Comparison of ENCODE assay signal across 16 cellular contexts in the genomic region with DNA sequence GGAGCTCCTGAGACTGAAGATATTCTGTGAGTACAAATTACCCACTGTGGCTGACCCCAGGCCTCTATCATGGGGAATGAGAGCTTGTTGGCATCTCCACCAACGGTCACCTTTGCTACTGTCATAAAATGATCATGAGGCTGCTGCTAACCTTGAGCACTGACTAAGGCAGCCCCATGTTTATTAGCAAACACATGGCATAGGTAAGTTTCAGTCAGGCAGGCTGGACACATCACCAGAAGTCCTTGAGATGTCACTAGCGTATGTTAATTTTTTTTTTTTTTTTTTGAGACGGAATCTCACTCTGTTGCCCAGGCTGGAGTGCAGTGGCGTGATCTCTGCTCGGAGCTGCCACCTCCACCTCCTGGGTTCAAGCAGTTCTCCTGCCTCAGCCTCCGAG. TPM values are rescaled to one million over a fixed set of nuclear protein-coding genes. Genes with fewer than 3 reads are reported as not detected.
DNase-seq lines count a peak whose midpoint lies in the region; ATAC-seq, FAIRE-seq and TF ChIP-seq lines count a peak whose summit lies in the region.
"Had no signal": no experiment of that assay in that cellular context is flagged by ENCODE, and none has a peak within 500 bp of the region (broad histone marks: within the 10 kb centered on the region; RNA-seq: fewer than 3 reads in every experiment).

No MANE protein-coding gene starts in this region.

- H3K9me3 ChIP-seq in HepG2 (ENCODE audit: low read length) (no peaks in the 10 kb centered on the region), right lobe of liver (no peaks in the 10 kb centered on the region), vagina (no peaks in the 10 kb centered on the region), kidney (ENCODE audit: control insufficient read depth in 1 of 2, low read length in 2 of 2) (no peaks in the 10 kb centered on the region)
- H3K9me3 ChIP-seq: right atrium auricular region, upper lobe of left lung had no signal

- POLR2A ChIA-PET in HepG2 (lab: Yijun Ruan, JAX): interaction anchor here (0.6 to 2.5 kb wide), 3 partner anchors 23 to 234 kb away, joined by 3 to 26 read pairs (median 14); no protein-coding TSS in a partner anchor
- POLR2A ChIA-PET in activated CD4-positive, alpha-beta memory T cell treated with anti-CD3 and anti-CD28 coated beads, Interleukin-2, amount 10 ng/mL, durations not matched to agents 7 days and 5 days (lab: Charles Lee): interaction anchor here (0.6 to 4.6 kb wide), 8 partner anchors 8 to 169 kb away, joined by 3 to 41 read pairs (median 3); a partner anchor contains a TSS

- no peak for ATAC-seq in HepG2
- no peak for ATAC-seq in right lobe of liver
- ATAC-seq: stimulated activated effector memory CD8-positive, alpha-beta T cell treated with anti-CD3 and anti-CD28 coated beads, Interleukin-12 subunit alpha, Interleukin-12 subunit beta, amount 100 ng/mL, for 72 hours had no signal

- H3K79me2 ChIP-seq in HepG2 (ENCODE audit: insufficient read depth, low read length) (peaks cover 32% of the 10 kb centered on the region), mesendoderm (ENCODE audit: control insufficient read depth, insufficient read depth, low read length) (peaks cover 27% of the 10 kb centered on the region)

- H3K56ac ChIP-seq in mesendoderm (ENCODE audit: low read length): peak overlapping the region; percentile 83

- peak overlapping the region; percentile 54 for H2AK5ac ChIP-seq in mesendoderm (ENCODE audit: low read length)

- in situ Hi-C loops in HepG2 (cut with HindIII; ENCODE audit: extremely low pct_ligation_motif_present, low pct_unique_long_range_greater_than_20kb): no loop called here

- peak overlapping the region; percentile 42 for H2AFZ ChIP-seq in HepG2 (ENCODE audit: low read length)

- CTCF ChIA-PET in HepG2 (lab: Yijun Ruan, JAX; ENCODE audit: low intra/inter-chr PET ratio, low total read pairs): no interaction called here
- CTCF ChIA-PET in activated CD4-positive, alpha-beta memory T cell treated with anti-CD3 and anti-CD28 coated beads, Interleukin-2, amount 10 ng/mL, durations not matched to agents 7 days and 5 days (lab: Charles Lee): interaction anchor here (0.7 to 1.1 kb wide), 2 partner anchors 14 to 32 kb away, joined by 3 read pairs; no protein-coding TSS in a partner anchor

- no peak for TF ChIP-seq EP300 in HepG2 (IDR thresholded peaks at IDR 0.05; ENCODE audit: low read depth in 2 of 2, low read length in 2 of 2)
- TF ChIP-seq EP300 in HepG2 (CRISPR knock-in tag; IDR thresholded peaks at IDR 0.05; ENCODE audit: borderline replicate concordance): no peak

- H3K4me3 Mint-ChIP-seq in activated CD4-positive, alpha-beta memory T cell treated with anti-CD3 and anti-CD28 coated beads, Interleukin-2, amount 10 ng/mL, durations not matched to agents 7 days and 5 days: no peak overlapping the region

- H4K20me1 ChIP-seq in HepG2 (ENCODE audit: insufficient read depth, low read length): peaks cover 24% of the 10 kb centered on the region

- no peak overlapping the region for H3K18ac ChIP-seq in mesendoderm (ENCODE audit: low read length)

- peaks cover 37% of the 10 kb centered on the region for H3K36me3 Mint-ChIP-seq in activated CD4-positive, alpha-beta memory T cell treated with anti-CD3 and anti-CD28 coated beads, Interleukin-2, amount 10 ng/mL, durations not matched to agents 7 days and 5 days (ENCODE audit: low read depth)

- FAIRE-seq in HepG2 (lab: Jason Lieb, UNC) (no peak), kidney (lab: Jason Lieb, UNC) (no peak)
- FAIRE-seq: GM19239 had no signal

- no peaks in the 10 kb centered on the region for H3K36me3 ChIP-seq in HepG2 (replicated peaks in 1 of 2; ENCODE audit: control insufficient read depth in 1 of 2, insufficient read depth in 2 of 2, low read length in 2 of 2)
- H3K36me3 ChIP-seq in right lobe of liver: no peaks in the 10 kb centered on the region
- no peaks in the 10 kb centered on the region for H3K36me3 ChIP-seq in mesendoderm (ENCODE audit: control insufficient read depth, insufficient read depth, low read length)
- H3K36me3 ChIP-seq in vagina: no peaks in the 10 kb centered on the region
- H3K36me3 ChIP-seq in kidney (ENCODE audit: control insufficient read depth in 1 of 2, insufficient read depth in 2 of 2, low read length in 2 of 2): no peaks in the 10 kb centered on the region
- H3K36me3 ChIP-seq: right atrium auricular region, upper lobe of left lung had no signal

- no peak for TF ChIP-seq RAD21 in HepG2 (CRISPR knock-in tag; IDR thresholded peaks at IDR 0.05)

- no peaks in the 10 kb centered on the region for H3K79me1 ChIP-seq in mesendoderm (ENCODE audit: low read length)

- H3K4me2 ChIP-seq in HepG2 (ENCODE audit: low read depth, low read length): no peak overlapping the region
- no peak overlapping the region for H3K4me2 ChIP-seq in mesendoderm (ENCODE audit: low read length)

- no peaks in the 10 kb centered on the region for H3K9me3 Mint-ChIP-seq in activated CD4-positive, alpha-beta memory T cell treated with anti-CD3 and anti-CD28 coated beads, Interleukin-2, amount 10 ng/mL, durations not matched to agents 7 days and 5 days
- H3K9me3 Mint-ChIP-seq: stimulated activated effector memory CD8-positive, alpha-beta T cell treated with anti-CD3 and anti-CD28 coated beads, Interleukin-12 subunit alpha, Interleukin-12 subunit beta, amount 100 ng/mL, for 72 hours had no signal

- H3K4ac ChIP-seq in mesendoderm (ENCODE audit: low read depth, low read length): no peak overlapping the region

- peaks cover 0 to 3% of the 10 kb centered on the region in 2 experiments; a peak in 1 of 5 replicates for H3K27me3 ChIP-seq in HepG2 (ENCODE audit: control insufficient read depth in 1 of 2, insufficient read depth in 2 of 2, low read length in 2 of 2)
- H3K27me3 ChIP-seq in right lobe of liver: no peaks in the 10 kb centered on the region
- H3K27me3 ChIP-seq in mesendoderm (ENCODE audit: insufficient read depth, low read length, poor library complexity): no peaks in the 10 kb centered on the region
- no peaks in the 10 kb centered on the region for H3K27me3 ChIP-seq in vagina
- H3K27me3 ChIP-seq: right atrium auricular region, upper lobe of left lung had no signal

- H2BK15ac ChIP-seq in mesendoderm (replicated peaks; ENCODE audit: low read depth): no peak overlapping the region

- H3K4me1 ChIP-seq in HepG2 (ENCODE audit: insufficient read depth, low read length): peaks cover 47% of the 10 kb centered on the region
- peaks cover 0 to 19% (median 9%) of the 10 kb centered on the region in 4 donors for H3K4me1 ChIP-seq in right lobe of liver
- H3K4me1 ChIP-seq in mesendoderm (ENCODE audit: control insufficient read depth, low read depth, low read length): peaks cover 5% of the 10 kb centered on the region
- peaks cover 39% of the 10 kb centered on the region for H3K4me1 ChIP-seq in vagina
- peaks cover 0 to 11% of the 10 kb centered on the region in 2 donors for H3K4me1 ChIP-seq in kidney (ENCODE audit: control insufficient read depth in 1 of 2, insufficient read depth in 1 of 2, low read depth in 1 of 2, low read length in 2 of 2)

- no peak overlapping the region for H3K9ac ChIP-seq in HepG2 (ENCODE audit: insufficient read depth, low read depth, low read length)
- H3K9ac ChIP-seq in mesendoderm (ENCODE audit: low read length): no peak overlapping the region
- H3K9ac ChIP-seq in kidney (ENCODE audit: low read length in 2 of 2): no peak overlapping the region

- no peak overlapping the region for H3K27ac ChIP-seq in HepG2 (ENCODE audit: extremely low read length, insufficient read depth, low read length)
- no peak overlapping the region for H3K27ac ChIP-seq in right lobe of liver
- H3K27ac ChIP-seq in mesendoderm (ENCODE audit: low read depth, low read length): no peak overlapping the region
- peak overlapping the region; percentile 98 for H3K27ac ChIP-seq in vagina
- H3K27ac ChIP-seq in kidney (ENCODE audit: low read depth in 2 of 2, low read length in 2 of 2): no peak overlapping the region
- H3K27ac ChIP-seq: right atrium auricular region had no signal

- no peak overlapping the region for H4K8ac ChIP-seq in mesendoderm (ENCODE audit: low read depth, low read length)

- H3K27me3 Mint-ChIP-seq in activated CD4-positive, alpha-beta memory T cell treated with anti-CD3 and anti-CD28 coated beads, Interleukin-2, amount 10 ng/mL, durations not matched to agents 7 days and 5 days: no peaks in the 10 kb centered on the region

- WGBS in HepG2 (ENCODE audit: low lambda C conversion rate): 82% methylated on average over 6 of the region's 6 CpGs
- WGBS in right lobe of liver (ENCODE audit: insufficient coverage, low coverage, low lambda C conversion rate, missing lambda C conversion rate): no CpG with 5 or more reads among the region's 6 CpGs
- no CpG with 5 or more reads among the region's 6 CpGs for WGBS in mesendoderm (ENCODE audit: extremely low coverage, insufficient coverage, low lambda C conversion rate)

- intact Hi-C loops in HepG2 (cut with micrococcal nuclease; ENCODE audit: unreplicated experiment): loop anchor here (5.0 to 10.0 kb wide), 3 partner anchors 36 to 134 kb away; no protein-coding TSS in a partner anchor
- intact Hi-C loops in right lobe of liver (cut with DNase I): no loop called here
- intact Hi-C loops in vagina (cut with DNase I): no loop called here
- intact Hi-C loops in kidney (cut with DNase I): no loop called here

- H4K5ac ChIP-seq in mesendoderm (ENCODE audit: low read length): no peak overlapping the region

- peaks cover 51% of the 10 kb centered on the region for H3K4me1 Mint-ChIP-seq in activated CD4-positive, alpha-beta memory T cell treated with anti-CD3 and anti-CD28 coated beads, Interleukin-2, amount 10 ng/mL, durations not matched to agents 7 days and 5 days

- H3K23ac ChIP-seq in mesendoderm (ENCODE audit: low read length): no peak overlapping the region

- no peak overlapping the region for H3K4me3 ChIP-seq in HepG2 (replicated peaks in 1 of 3; ENCODE audit: insufficient read depth in 1 of 3, low read depth in 2 of 3, low read length in 3 of 3)
- H3K4me3 ChIP-seq in right lobe of liver: no peak overlapping the region
- H3K4me3 ChIP-seq in mesendoderm (ENCODE audit: low read length): no peak overlapping the region
- H3K4me3 ChIP-seq in vagina: no peak overlapping the region
- H3K4me3 ChIP-seq in kidney (ENCODE audit: low read length in 2 of 2): no peak overlapping the region
- H3K4me3 ChIP-seq: right atrium auricular region had no signal

- TF ChIP-seq CTCF in HepG2 (CRISPR knock-in tag; IDR thresholded peaks at IDR 0.05) (no peak), right lobe of liver (IDR thresholded peaks at IDR 0.05) (no peak), vagina (IDR thresholded peaks at IDR 0.05) (no peak), kidney (IDR thresholded peaks at IDR 0.05; ENCODE audit: borderline replicate concordance, extremely low read depth, insufficient read depth) (no peak)

- H2BK5ac ChIP-seq in mesendoderm (ENCODE audit: low read length): no peak overlapping the region

- peak overlapping the region; percentile 60 for H3K27ac Mint-ChIP-seq in activated CD4-positive, alpha-beta memory T cell treated with anti-CD3 and anti-CD28 coated beads, Interleukin-2, amount 10 ng/mL, durations not matched to agents 7 days and 5 days

- no peak for DNase-seq in HepG2 (ENCODE audit: low spot score)
- no peak for DNase-seq in right lobe of liver
- DNase-seq in activated CD4-positive, alpha-beta memory T cell treated with anti-CD3 and anti-CD28 coated beads, Interleukin-2, amount 10 ng/mL, durations not matched to agents 7 days and 5 days: no peak
- no peak for DNase-seq in mesendoderm
- no peak for DNase-seq in vagina (ENCODE audit: extremely low spot score in 2 of 2)
- DNase-seq in kidney: no peak
- no peak for DNase-seq in activated CD8-positive, alpha-beta memory T cell treated with anti-CD3 and anti-CD28 coated beads, Interleukin-2, amount 50 U/mL, for 4 hours
- DNase-seq in ureter (ENCODE audit: low spot score): no peak
- DNase-seq: activated CD4-positive, CD25-positive, alpha-beta regulatory T cell treated with anti-CD3 and anti-CD28 coated beads, Interleukin-2, amount 50 U/mL, for 72 hours; cerebellar nuclear complex; NCI-H446 treated with DMSO at 0.1 percent for 48 hours; SW 1271; upper lobe of left lung had no signal

- TF ChIP-seq POLR2A in HepG2 (IDR thresholded peaks at IDR 0.05; ENCODE audit: insufficient read depth in 1 of 2, low read depth in 2 of 2, low read length in 2 of 2) (no peak), right lobe of liver (IDR thresholded peaks at IDR 0.05) (no peak), vagina (IDR thresholded peaks at IDR 0.05) (no peak)

- no TSS peak for BruUV-seq in HepG2 (replicated peaks; lab: Mats Ljungman, UMichigan)

- H2BK120ac ChIP-seq in mesendoderm (ENCODE audit: low read depth, low read length): no peak overlapping the region

RNA-seq across cellular contexts. Expression of a gene that starts 1.5 kb away (rescaled TPM):
- 46.1 and 87.7 TPM in 2 replicates for total RNA-seq in HepG2 (2016; rRNA removed; fragmentation: Illumina TruSeq; extraction: Trizol)
- total RNA-seq in HepG2 (2016; cell fraction: cytosol; rRNA removed; fragmentation: Illumina TruSeq; extraction: Trizol; ENCODE audit: low read depth): 26.8 and 36.0 TPM in 2 replicates
- 38.4 and 88.5 TPM in 2 replicates for total RNA-seq in HepG2 (2016; cell fraction: insoluble cytoplasmic fraction; rRNA removed; fragmentation: Illumina TruSeq; extraction: Trizol)
- total RNA-seq in HepG2 (2016; cell fraction: membrane; rRNA removed; fragmentation: Illumina TruSeq; extraction: Trizol): 19.9 and 23.0 TPM in 2 replicates
- total RNA-seq in HepG2 (2016; cell fraction: nucleus; rRNA removed; fragmentation: Illumina TruSeq; extraction: Trizol): 101 and 124 TPM in 2 replicates
- polyA plus RNA-seq in HepG2 (2011; rRNA removed): 128 and 141 TPM in 2 replicates
- polyA plus RNA-seq in HepG2 (2011; cell fraction: cytosol; rRNA removed): 92.4 and 107 TPM in 2 replicates
- 89.7 and 89.9 TPM in 2 replicates for polyA plus RNA-seq in HepG2 (2011; cell fraction: nucleus; rRNA removed)
- 121 and 125 TPM in 2 replicates for polyA plus RNA-seq in HepG2 (2012)
- 3.6 and 3.9 TPM in 2 replicates for polyA plus RNA-seq in HepG2 (2016; cell fraction: cytosol; fragmentation: Illumina TruSeq; extraction: Trizol; ENCODE audit: low read depth)
- 28.4 and 32.8 TPM in 2 replicates for polyA plus RNA-seq in HepG2 (2016; cell fraction: insoluble cytoplasmic fraction; fragmentation: Illumina TruSeq; extraction: Trizol; ENCODE audit: low read depth)
- 6.2 and 7.9 TPM in 2 replicates for polyA plus RNA-seq in HepG2 (2016; cell fraction: membrane; fragmentation: Illumina TruSeq; extraction: Trizol; ENCODE audit: low read depth)
- polyA plus RNA-seq in HepG2 (2016; cell fraction: nucleus; fragmentation: Illumina TruSeq; extraction: Trizol; ENCODE audit: insufficient read depth, low read depth): 114 and 118 TPM in 2 replicates
- 52.8 and 189 TPM in 2 replicates for polyA minus RNA-seq in HepG2 (2011; rRNA and poly(A)+ RNA removed; ENCODE audit: low replicate concordance)
- 122 and 148 TPM in 2 replicates for polyA minus RNA-seq in HepG2 (2011; cell fraction: cytosol; rRNA and poly(A)+ RNA removed)
- 119 and 159 TPM in 2 replicates for polyA minus RNA-seq in HepG2 (2011; cell fraction: nucleus; rRNA and poly(A)+ RNA removed)
- 10 to 100 TPM; 42.4 to 65.1 (median 44.7) TPM for total RNA-seq in right lobe of liver
- 100 to 1,000 TPM; 130 to 132 TPM for total RNA-seq in activated CD4-positive, alpha-beta memory T cell treated with anti-CD3 and anti-CD28 coated beads, Interleukin-2, amount 10 ng/mL, durations not matched to agents 7 days and 5 days
- 42.2 TPM for polyA plus RNA-seq in mesendoderm (2013, experiment 1 of 2)
- polyA plus RNA-seq in mesendoderm (2013, experiment 2 of 2): 42.7 TPM
- 76.9 TPM for total RNA-seq in vagina
- total RNA-seq in kidney: 167 TPM
- 58.8 TPM for polyA plus RNA-seq in kidney (ENCODE audit: insufficient read depth, low read depth, low replicate concordance)
- total RNA-seq in ureter: 121 TPM

RNA-seq across cellular contexts. Expression of a gene that starts 58.3 kb away (rescaled TPM):
- total RNA-seq in HepG2 (2016; rRNA removed; fragmentation: Illumina TruSeq; extraction: Trizol): 62.6 and 87.6 TPM in 2 replicates
- 19.3 and 20.6 TPM in 2 replicates for total RNA-seq in HepG2 (2016; cell fraction: cytosol; rRNA removed; fragmentation: Illumina TruSeq; extraction: Trizol; ENCODE audit: low read depth)
- 60.6 and 87.5 TPM in 2 replicates for total RNA-seq in HepG2 (2016; cell fraction: insoluble cytoplasmic fraction; rRNA removed; fragmentation: Illumina TruSeq; extraction: Trizol)
- 41.5 and 48.1 TPM in 2 replicates for total RNA-seq in HepG2 (2016; cell fraction: membrane; rRNA removed; fragmentation: Illumina TruSeq; extraction: Trizol)
- total RNA-seq in HepG2 (2016; cell fraction: nucleus; rRNA removed; fragmentation: Illumina TruSeq; extraction: Trizol): 46.9 and 59.2 TPM in 2 replicates
- polyA plus RNA-seq in HepG2 (2011; rRNA removed): 21.3 and 23.4 TPM in 2 replicates
- polyA plus RNA-seq in HepG2 (2011; cell fraction: cytosol; rRNA removed): 16.2 and 18.8 TPM in 2 replicates
- polyA plus RNA-seq in HepG2 (2011; cell fraction: nucleus; rRNA removed): 18.6 and 22.2 TPM in 2 replicates
- polyA plus RNA-seq in HepG2 (2012): 14.4 and 18.7 TPM in 2 replicates
- polyA plus RNA-seq in HepG2 (2016; cell fraction: cytosol; fragmentation: Illumina TruSeq; extraction: Trizol; ENCODE audit: low read depth): 3.8 and 4.2 TPM in 2 replicates
- polyA plus RNA-seq in HepG2 (2016; cell fraction: insoluble cytoplasmic fraction; fragmentation: Illumina TruSeq; extraction: Trizol; ENCODE audit: low read depth): 57.4 and 60.0 TPM in 2 replicates
- 12.4 and 12.8 TPM in 2 replicates for polyA plus RNA-seq in HepG2 (2016; cell fraction: membrane; fragmentation: Illumina TruSeq; extraction: Trizol; ENCODE audit: low read depth)
- 42.1 and 46.7 TPM in 2 replicates for polyA plus RNA-seq in HepG2 (2016; cell fraction: nucleus; fragmentation: Illumina TruSeq; extraction: Trizol; ENCODE audit: insufficient read depth, low read depth)
- polyA minus RNA-seq in HepG2 (2011; rRNA and poly(A)+ RNA removed; ENCODE audit: low replicate concordance): 98.9 and 270 TPM in 2 replicates
- polyA minus RNA-seq in HepG2 (2011; cell fraction: cytosol; rRNA and poly(A)+ RNA removed): 21.9 and 24.1 TPM in 2 replicates
- polyA minus RNA-seq in HepG2 (2011; cell fraction: nucleus; rRNA and poly(A)+ RNA removed): 55.6 and 62.2 TPM in 2 replicates
- total RNA-seq in right lobe of liver: 10 to 100 TPM in 1 of 6 experiments, 1 to 10 TPM in 5; 5.4 to 10.3 (median 7.3) TPM
- 100 to 1,000 TPM in 1 of 2 experiments, 10 to 100 TPM in 1; 99.5 to 107 TPM for total RNA-seq in activated CD4-positive, alpha-beta memory T cell treated with anti-CD3 and anti-CD28 coated beads, Interleukin-2, amount 10 ng/mL, durations not matched to agents 7 days and 5 days
- polyA plus RNA-seq in mesendoderm (2013, experiment 1 of 2): 68.9 TPM
- 62.0 TPM for polyA plus RNA-seq in mesendoderm (2013, experiment 2 of 2)
- total RNA-seq in vagina: 36.3 TPM
- 26.0 TPM for total RNA-seq in kidney
- polyA plus RNA-seq in kidney (ENCODE audit: insufficient read depth, low read depth, low replicate concordance): 5.8 TPM
- 29.7 TPM for total RNA-seq in ureter
